In the genomic region with DNA sequence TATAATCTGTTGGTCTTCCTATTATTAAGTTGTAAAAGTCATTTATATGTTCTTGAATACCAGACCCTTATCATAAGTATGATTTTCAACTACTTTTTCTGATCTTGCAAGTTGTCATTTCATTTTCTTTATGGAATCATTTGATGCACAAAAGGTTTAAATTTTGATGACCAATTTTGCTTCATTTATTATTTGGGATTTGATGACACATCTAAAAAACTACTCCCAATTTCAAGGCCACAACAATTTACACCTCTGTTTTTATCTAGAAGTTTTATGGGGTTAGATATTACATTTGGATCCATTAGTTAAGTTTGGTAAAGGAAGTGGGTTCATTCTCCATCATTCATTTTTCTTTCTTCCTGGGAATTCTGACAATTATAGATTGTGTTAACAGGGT, we compare ENCODE assay signal across 6 cellular contexts.
"Had no signal": no experiment of that assay in that cellular context is flagged by ENCODE, and none has a peak within 500 bp of the region (broad histone marks: within the 10 kb centered on the region; RNA-seq: fewer than 3 reads in every experiment).

No MANE protein-coding gene starts in this region.

- ATAC-seq: K562 had no signal

- H3K4me3 ChIP-seq: K562 had no signal

- FAIRE-seq: HTR-8/SVneo, K562 had no signal

- DNase-seq: IMR-90, KBM-7, KG1 had no signal

- H3K27ac ChIP-seq: HL-60 had no signal
